In the genomic region with DNA sequence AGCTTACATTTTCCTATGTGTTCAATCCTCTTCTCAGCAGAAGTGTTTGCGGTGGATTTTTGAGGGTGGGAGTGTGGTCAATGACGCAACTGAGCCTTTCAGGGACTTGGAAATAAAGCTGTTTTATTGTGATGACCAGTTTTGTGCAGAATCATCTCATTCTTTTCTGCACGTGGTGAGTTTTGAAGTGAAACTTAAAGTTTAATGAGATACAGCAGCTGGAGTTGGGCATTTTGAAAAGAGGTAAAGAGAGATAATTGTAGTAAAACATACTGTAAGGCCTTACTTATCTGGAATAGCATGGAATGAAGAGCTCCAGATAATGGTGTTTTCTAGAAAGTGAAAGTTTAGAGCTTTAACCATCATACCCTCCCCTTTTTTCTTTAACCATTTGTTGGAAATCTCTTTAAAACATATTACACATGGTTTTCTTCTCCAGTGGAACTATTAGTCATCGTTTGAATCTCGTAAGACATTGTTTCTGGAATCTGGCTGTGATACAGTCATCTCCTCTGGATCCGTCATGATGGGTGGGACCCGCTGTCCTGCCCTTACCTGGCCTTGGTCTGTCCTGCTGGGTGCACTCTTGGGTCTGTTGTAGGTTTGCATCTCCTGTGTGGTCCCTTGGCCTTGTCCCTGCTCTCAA, we compare ENCODE assay signal across 9 cellular contexts. TPM values are rescaled to one million over a fixed set of nuclear protein-coding genes. Genes with fewer than 3 reads are reported as not detected.
DNase-seq lines count a peak whose midpoint lies in the region; ATAC-seq, FAIRE-seq and TF ChIP-seq lines count a peak whose summit lies in the region.
"Had no signal": no experiment of that assay in that cellular context is flagged by ENCODE, and none has a peak within 500 bp of the region (broad histone marks: within the 10 kb centered on the region; RNA-seq: fewer than 3 reads in every experiment).

No MANE protein-coding gene starts in this region.

- peaks cover 23 to 28% of the 10 kb centered on the region in 2 donors for H3K4me1 Mint-ChIP-seq in effector memory CD8-positive, alpha-beta T cell (ENCODE audit: low read depth in 2 of 2)

- H3K9me3 Mint-ChIP-seq in effector memory CD8-positive, alpha-beta T cell, result no peaks in the 10 kb centered on the region

- TF ChIP-seq POLR2A in thyroid gland (IDR thresholded peaks at IDR 0.05), result no peak

- H3K79me2 ChIP-seq in keratinocyte (ENCODE audit: control insufficient read depth, insufficient read depth, low read length), result no peaks in the 10 kb centered on the region

- no peaks in the 10 kb centered on the region for H3K27me3 Mint-ChIP-seq in effector memory CD8-positive, alpha-beta T cell

- TF ChIP-seq CTCF in keratinocyte (optimal IDR thresholded peaks at IDR 0.05 in 1 of 3, IDR thresholded peaks at IDR 0.05 in 1 of 3, conservative IDR thresholded peaks at IDR 0.05 in 1 of 3; ENCODE audit: extremely low read depth in 1 of 3, insufficient read depth in 2 of 3, low read length in 3 of 3), result peak in 1 of 3 experiments; percentile 40
- no peak for TF ChIP-seq CTCF in thyroid gland (IDR thresholded peaks at IDR 0.05)

- dilution Hi-C loops in keratinocyte (cut with MboI; ENCODE audit: extremely low pct_ligation_motif_present, low sequenced_read_pairs), result no loop called here

- FAIRE-seq in keratinocyte (lab: Jason Lieb, UNC), result peak; percentile 66

- no peak for ATAC-seq in effector memory CD8-positive, alpha-beta T cell (replicated peaks)

- H3K9me3 ChIP-seq in keratinocyte (ENCODE audit: control insufficient read depth, low read depth, low read length) (no peaks in the 10 kb centered on the region), thyroid gland (no peaks in the 10 kb centered on the region)

- no peaks in the 10 kb centered on the region for H3K9me1 ChIP-seq in keratinocyte (ENCODE audit: control insufficient read depth, extremely low read depth, insufficient read depth, low read length)

- intact Hi-C loops in thyroid gland (cut with DNase I), result no loop called here

- H3K9ac ChIP-seq in keratinocyte (ENCODE audit: control insufficient read depth, extremely low read depth, insufficient read depth, low read length), result no peak overlapping the region

- H3K27ac ChIP-seq in keratinocyte (ENCODE audit: control insufficient read depth, insufficient read depth, low read length), result peak overlapping the region; percentile 23
- H3K27ac ChIP-seq in thyroid gland, result peak overlapping the region; percentile 55 to 85 (median 80)

- H3K4me1 ChIP-seq in keratinocyte (ENCODE audit: control insufficient read depth, extremely low read depth, insufficient read depth, low read length) (peaks cover 10% of the 10 kb centered on the region), thyroid gland (peaks cover 44 to 78% of the 10 kb centered on the region in 2 donors)

- H4K20me1 ChIP-seq in keratinocyte (ENCODE audit: control insufficient read depth, extremely low read depth, insufficient read depth, low read length), result no peaks in the 10 kb centered on the region

- DNase-seq in HT1080 (ENCODE audit: low read depth) (peak; percentile 79), amniotic epithelial cell (ENCODE audit: low read depth) (peak; percentile 73), keratinocyte (ENCODE audit: low read depth, low spot score) (peak; percentile 17), thyroid gland (no peak), NCI-H1092 treated with DMSO at 0.1 percent for 48 hours (lab: John Stamatoyannopoulos, UW) (no peak), NCI-H345 treated with DMSO at 0.1 percent for 48 hours (lab: John Stamatoyannopoulos, UW; ENCODE audit: unreplicated experiment) (no peak)
- DNase-seq in effector CD4-positive, alpha-beta T cell, result no peak
- no peak for DNase-seq in effector memory CD8-positive, alpha-beta T cell
- DNase-seq: T-helper 1 cell had no signal

- H3K36me3 ChIP-seq in keratinocyte (ENCODE audit: control insufficient read depth in 2 of 2, extremely low read depth in 1 of 2, insufficient read depth in 2 of 2, low read length in 2 of 2) (no peaks in the 10 kb centered on the region), thyroid gland (no peaks in the 10 kb centered on the region)

- peak overlapping the region in 1 of 2 donors; percentile 83 for H3K27ac Mint-ChIP-seq in effector memory CD8-positive, alpha-beta T cell

- H3K4me3 Mint-ChIP-seq in effector memory CD8-positive, alpha-beta T cell, result no peak overlapping the region

- H3K27me3 ChIP-seq in keratinocyte (ENCODE audit: control insufficient read depth, extremely low read depth, insufficient read depth, low read length) (no peaks in the 10 kb centered on the region), thyroid gland (no peaks in the 10 kb centered on the region)

- 66 to 74% methylated on average over 7 of the region's 7 CpGs for WGBS in thyroid gland, 2 donors

- H3K4me3 ChIP-seq in keratinocyte (ENCODE audit: control insufficient read depth in 2 of 3, extremely low read depth in 1 of 3, insufficient read depth in 2 of 3, low read depth in 1 of 3, low read length in 3 of 3), result no peak overlapping the region
- no peak overlapping the region for H3K4me3 ChIP-seq in thyroid gland (replicated peaks in 1 of 3)

- H3K36me3 Mint-ChIP-seq in effector memory CD8-positive, alpha-beta T cell (ENCODE audit: insufficient read depth), result no peaks in the 10 kb centered on the region

- H2AFZ ChIP-seq in keratinocyte (ENCODE audit: control insufficient read depth, low read length), result peak overlapping the region; percentile 12

- peak overlapping the region; percentile 22 for H3K4me2 ChIP-seq in keratinocyte (ENCODE audit: control insufficient read depth, extremely low read depth, insufficient read depth, low read depth, low read length)

RNA-seq across cellular contexts. Expression of a gene that starts 29.6 kb away (rescaled TPM):
- total RNA-seq in HT1080 (2014; rRNA removed; shearing (Covaris generic)), result 12.4 and 14.0 TPM in 2 replicates
- 6.2 and 6.8 TPM in 2 replicates for polyA plus RNA-seq in HT1080 (2015; cell fraction: cytosol; rRNA removed)
- 3.4 and 4.4 TPM in 2 replicates for polyA plus RNA-seq in HT1080 (2015; cell fraction: nucleus; rRNA removed)
- polyA plus RNA-seq in keratinocyte, result 5.0 to 6.1 TPM (median 6.0 TPM) in 3 replicates
- polyA plus RNA-seq in keratinocyte (2011; ENCODE audit: low read depth), result 2.5 TPM
- polyA plus RNA-seq in keratinocyte (2011; cell fraction: cytosol; rRNA removed), result 4.8 and 7.8 TPM in 2 replicates
- polyA plus RNA-seq in keratinocyte (2011; cell fraction: nucleus; rRNA removed), result 5.3 and 6.3 TPM in 2 replicates
- 4.6 and 6.3 TPM in 2 replicates for polyA plus RNA-seq in keratinocyte (2012; ENCODE audit: low replicate concordance)
- polyA minus RNA-seq in keratinocyte, result 3.8 to 10.5 TPM (median 5.8 TPM) in 3 replicates
- polyA minus RNA-seq in keratinocyte (2011; cell fraction: cytosol; rRNA and poly(A)+ RNA removed), result 3.5 TPM
- polyA minus RNA-seq in keratinocyte (2011; cell fraction: nucleus; rRNA and poly(A)+ RNA removed), result 4.5 and 7.1 TPM in 2 replicates
- 10 to 100 TPM; 73.4 to 91.2 (median 81.4) TPM for total RNA-seq in thyroid gland

Comparison
In these comparisons a context has a peak if more than half of its experiments do, and no peak if none do; other contexts are left out.
1. DNase-seq: peak in HT1080 (single experiment), amniotic epithelial cell (single experiment) and keratinocyte (single experiment); none in thyroid gland (0 of 2), NCI-H1092 treated with DMSO at 0.1 percent for 48 hours (single experiment), effector CD4-positive, alpha-beta T cell (single experiment), effector memory CD8-positive, alpha-beta T cell (0 of 3) and NCI-H345 treated with DMSO at 0.1 percent for 48 hours (single experiment).